Comparison of ENCODE assay signal across 11 cellular contexts in genomic region chr5:172905771-172906170, GRCh38. TPM values are rescaled to one million over a fixed set of nuclear protein-coding genes. Genes with fewer than 3 reads are reported as not detected.
DNase-seq lines count a peak whose midpoint lies in the region; ATAC-seq, FAIRE-seq and TF ChIP-seq lines count a peak whose summit lies in the region.
"Had no signal": no experiment of that assay in that cellular context is flagged by ENCODE, and none has a peak within 500 bp of the region (broad histone marks: within the 10 kb centered on the region; RNA-seq: fewer than 3 reads in every experiment).

No MANE protein-coding gene starts in this region.

- H3K9ac ChIP-seq in H1 (replicated peaks in 1 of 4; ENCODE audit: extremely low read depth in 1 of 4, low read depth in 3 of 4, low read length in 3 of 4): no peak overlapping the region
- peak overlapping the region; percentile 62 for H3K9ac ChIP-seq in muscle layer of colon (ENCODE audit: low read length)

- H3K27ac ChIP-seq in Panc1 (ENCODE audit: low read length): peak overlapping the region; percentile 75
- no peak overlapping the region for H3K27ac ChIP-seq in H1 (ENCODE audit: low read depth, low read length)
- peak overlapping the region; percentile 94 for H3K27ac ChIP-seq in muscle layer of colon (ENCODE audit: low read depth, low read length)
- H3K27ac ChIP-seq in tibial nerve: peak overlapping the region; percentile 79 to 90 (median 84)

- no peak overlapping the region for H3K18ac ChIP-seq in H1 (ENCODE audit: extremely low read depth, low read length)

- H2AK5ac ChIP-seq in H1 (ENCODE audit: low read depth, low read length): no peak overlapping the region; the same call in 1 of the 2 replicates

- H4K5ac ChIP-seq in H1 (ENCODE audit: insufficient read length, low read depth, low read length): no peak overlapping the region

- H3K27me3 ChIP-seq in Panc1 (ENCODE audit: control insufficient read depth, insufficient read depth, low read length) (no peaks in the 10 kb centered on the region), H1 (replicated peaks in 1 of 4; ENCODE audit: control insufficient read depth in 3 of 4, extremely low read depth in 1 of 4, insufficient read depth in 3 of 4, low read length in 3 of 4) (no peaks in the 10 kb centered on the region), muscle layer of colon (ENCODE audit: control insufficient read depth in 1 of 2, insufficient read depth in 2 of 2, low read length in 2 of 2) (no peaks in the 10 kb centered on the region), tibial nerve (no peaks in the 10 kb centered on the region)

- peaks cover 6 to 21% of the 10 kb centered on the region in 2 experiments for H4K20me1 ChIP-seq in H1 (replicated peaks in 1 of 2; ENCODE audit: control insufficient read depth in 1 of 2, insufficient read depth in 2 of 2, low read length in 2 of 2)

- CTCF ChIA-PET in Panc1 (lab: Charles Lee) (interaction anchor here (0.6 kb wide), 1 partner anchor 118 kb away, joined by 4 read pairs; no protein-coding TSS in a partner anchor), H1 (lab: Charles Lee; ENCODE audit: partially characterized antibody) (interaction anchor here (0.6 to 3.7 kb wide), 18 partner anchors 10 to 199 kb away, joined by 3 to 31 read pairs (median 4); partner anchors contain the start of gene DUSP1)

- ATAC-seq in Panc1: no peak
- ATAC-seq in HG02970 (IDR thresholded peaks at IDR 0.05; ENCODE audit: low FRiP score, unreplicated experiment): no peak
- no peak for ATAC-seq in left colon

- BruUV-seq in Panc1 (replicated peaks; lab: Mats Ljungman, UMichigan): no TSS peak

- H2AFZ ChIP-seq in H1 (ENCODE audit: low read length): no peak overlapping the region

- H3K4me2 ChIP-seq in H1 (ENCODE audit: insufficient read depth in 1 of 2, low read depth in 2 of 2, low read length in 2 of 2): no peak overlapping the region

- H3K4me3 ChIP-seq in Panc1 (ENCODE audit: low read depth in 2 of 2, low read length in 2 of 2) (no peak overlapping the region), H1 (ENCODE audit: extremely low read depth in 1 of 4, insufficient read depth in 2 of 4, low read depth in 3 of 4, low read length in 4 of 4) (no peak overlapping the region), muscle layer of colon (ENCODE audit: low read depth in 1 of 2, low read length in 2 of 2) (no peak overlapping the region), tibial nerve (no peak overlapping the region)

- no peak for FAIRE-seq in H1 (lab: Jason Lieb, UNC)

- 81% methylated on average over 3 of the region's 3 CpGs; no CpG with 5 or more reads in 1 of the 2 experiments for WGBS in H1 (ENCODE audit: extremely low coverage in 1 of 2, insufficient coverage in 1 of 2, insufficient read length in 1 of 2, insufficient replicate concordance in 2 of 2, low coverage in 1 of 2, low lambda C conversion rate in 2 of 2, missing lambda C conversion rate in 1 of 2), 2 experiments
- WGBS in tibial nerve, 2 donors: 47 to 59% methylated on average over 3 of the region's 3 CpGs

- no peak overlapping the region for H2BK20ac ChIP-seq in H1 (ENCODE audit: low read length)

- H3K23ac ChIP-seq in H1 (ENCODE audit: insufficient read length): no peak overlapping the region

- H3K79me2 ChIP-seq in H1 (ENCODE audit: control insufficient read depth in 1 of 2, insufficient read depth in 2 of 2, low read length in 2 of 2): no peaks in the 10 kb centered on the region

- TF ChIP-seq RAD21 in H1 (IDR thresholded peaks at IDR 0.05 in 1 of 2, conservative IDR thresholded peaks at IDR 0.05 in 1 of 2; ENCODE audit: low read depth in 2 of 2, low read length in 2 of 2): no peak

- H2BK15ac ChIP-seq in H1 (ENCODE audit: low read length): no peak overlapping the region; the same call in 1 of the 2 replicates

- no peak overlapping the region for H4K8ac ChIP-seq in H1 (ENCODE audit: extremely low read depth, insufficient read depth, low read length)

- H3K36me3 ChIP-seq in Panc1 (ENCODE audit: control insufficient read depth, insufficient read depth, low read length): no peaks in the 10 kb centered on the region; the same call in 1 of the 2 replicates
- H3K36me3 ChIP-seq in H1 (ENCODE audit: control insufficient read depth in 2 of 4, insufficient read depth in 4 of 4, low read length in 3 of 4): peaks cover 2 to 8% (median 4%) of the 10 kb centered on the region in 4 experiments; a peak in 6 of 8 replicates
- peaks cover 7% of the 10 kb centered on the region for H3K36me3 ChIP-seq in muscle layer of colon (ENCODE audit: insufficient read depth, low read length)
- H3K36me3 ChIP-seq in tibial nerve: peaks cover 0 to 16% (median 0%) of the 10 kb centered on the region in 3 donors

- TF ChIP-seq POLR2A in H1 (IDR thresholded peaks at IDR 0.05; ENCODE audit: control extremely low read depth in 1 of 2, low read depth in 2 of 2, low read length in 2 of 2): no peak
- TF ChIP-seq POLR2A in tibial nerve (IDR thresholded peaks at IDR 0.05): no peak

- no peaks in the 10 kb centered on the region for H3K79me1 ChIP-seq in H1 (ENCODE audit: low read depth, low read length)

- POLR2A ChIA-PET in Panc1 (lab: Charles Lee) (no interaction called here), H1 (lab: Charles Lee; ENCODE audit: partially characterized antibody) (interaction anchor here (1.0 to 1.8 kb wide), 2 partner anchors 11 to 135 kb away, joined by 5 to 6 read pairs; partner anchors contain the start of gene DUSP1)

- H3K14ac ChIP-seq in H1 (ENCODE audit: insufficient read length): no peak overlapping the region

- H2BK5ac ChIP-seq in H1 (ENCODE audit: low read depth, low read length): peak overlapping the region; percentile 44

- TF ChIP-seq EP300 in H1 (IDR thresholded peaks at IDR 0.05; ENCODE audit: borderline replicate concordance in 1 of 2, low read depth in 2 of 2, low read length in 2 of 2) (no peak), tibial nerve (IDR thresholded peaks at IDR 0.05) (peak in 1 of 2 donors; percentile 4)

- intact Hi-C loops in Panc1 (cut with micrococcal nuclease; ENCODE audit: unreplicated experiment): loop anchor here (10.0 kb wide), 2 partner anchors 131 to 191 kb away; partner anchors contain the start of gene DUSP1
- intact Hi-C loops in left colon (cut with DNase I, micrococcal nuclease): loop anchor here in 1 of 2 donors (10.0 kb wide), 1 partner anchor 51 kb away; no protein-coding TSS in a partner anchor

- no peak overlapping the region for H2BK120ac ChIP-seq in H1 (replicated peaks; ENCODE audit: low read depth, low read length)

- no peak for TF ChIP-seq CTCF in Panc1 (IDR thresholded peaks at IDR 0.05)
- no peak for TF ChIP-seq CTCF in H1 (IDR thresholded peaks at IDR 0.05; ENCODE audit: control extremely low read depth in 1 of 3, insufficient read depth in 1 of 3, low read depth in 1 of 3, low read length in 3 of 3)
- TF ChIP-seq CTCF in tibial nerve (IDR thresholded peaks at IDR 0.05): no peak

- H3K4me1 ChIP-seq in Panc1 (ENCODE audit: control insufficient read depth, insufficient read depth, low read length) (peaks cover 72% of the 10 kb centered on the region), H1 (replicated peaks in 1 of 4; ENCODE audit: control insufficient read depth in 3 of 4, insufficient read depth in 4 of 4, low read length in 3 of 4) (peaks cover 0 to 9% (median 4%) of the 10 kb centered on the region in 4 experiments; a peak in 5 of 7 replicates), muscle layer of colon (ENCODE audit: insufficient read depth, low read length) (peaks cover 70% of the 10 kb centered on the region), tibial nerve (peaks cover 0 to 59% (median 35%) of the 10 kb centered on the region in 4 donors)

- DNase-seq in Panc1 (ENCODE audit: low read depth, low spot score): no peak
- DNase-seq in H1 (ENCODE audit: low read depth in 1 of 2, low spot score in 2 of 2): no peak
- no peak for DNase-seq in tibial nerve (ENCODE audit: low spot score in 2 of 2)
- DNase-seq in mesenteric fat pad (ENCODE audit: low spot score): no peak
- no peak for DNase-seq in HT-29 (ENCODE audit: low spot score)
- no peak for DNase-seq in left colon
- DNase-seq: activated CD8-positive, alpha-beta memory T cell treated with anti-CD3 and anti-CD28 coated beads, Interleukin-2, amount 10 ng/mL, durations not matched to agents 7 days and 5 days; MM.1S; NCI-H526 treated with DMSO at 0.1 percent for 48 hours had no signal

- no peak overlapping the region for H3K56ac ChIP-seq in H1 (replicated peaks; ENCODE audit: insufficient read length, low read depth, low read length)

- in situ Hi-C loops in Panc1 (cut with HindIII; ENCODE audit: low pct_unique_long_range_greater_than_20kb, low sequenced_read_pairs): no loop called here

- no peak overlapping the region for H4K91ac ChIP-seq in H1 (replicated peaks; ENCODE audit: insufficient read length, low read length)

- H2BK12ac ChIP-seq in H1 (ENCODE audit: low read depth, low read length): no peak overlapping the region; the same call in 1 of the 2 replicates

- H3K9me3 ChIP-seq in Panc1 (ENCODE audit: control insufficient read depth, insufficient read depth, low read depth, low read length): no peaks in the 10 kb centered on the region
- no peaks in the 10 kb centered on the region for H3K9me3 ChIP-seq in H1 (ENCODE audit: insufficient read depth in 2 of 2, low read depth in 1 of 2, low read length in 1 of 2)
- no peaks in the 10 kb centered on the region for H3K9me3 ChIP-seq in muscle layer of colon (ENCODE audit: low read length)
- no peaks in the 10 kb centered on the region for H3K9me3 ChIP-seq in tibial nerve

- no peaks in the 10 kb centered on the region for H3K23me2 ChIP-seq in H1 (ENCODE audit: low read depth, low read length)

- H3K4ac ChIP-seq in H1 (replicated peaks; ENCODE audit: insufficient read length, low read depth, low read length): no peak overlapping the region

TF ChIP-seq in H1, 55 proteins besides CTCF, POLR2A, EP300 and RAD21 (continues in another document):
- TF ChIP-seq POLR2AphosphoS5 (IDR thresholded peaks at IDR 0.05; ENCODE audit: low read depth, low read length): no peak
- no peak for TF ChIP-seq MAX (IDR thresholded peaks at IDR 0.05)

RNA-seq across cellular contexts. Expression of gene RPL26L1, which starts 53.5 kb away (rescaled TPM):
- total RNA-seq in Panc1 (2021; ENCODE audit: unreplicated experiment) (49.8 TPM), tibial nerve (10 to 100 TPM in 3 of 4 donors, 1 to 10 TPM in 1; 6.1 to 30.8 (median 25.3) TPM), mesenteric fat pad (28.2 TPM), left colon (10 to 100 TPM; 19.1 to 25.4 TPM)
- 75.2 TPM for polyA plus RNA-seq in Panc1 (2012; ENCODE audit: insufficient read length)
- 53.2 and 58.2 TPM in 2 replicates for total RNA-seq in H1 (2021; fragmentation: NEBNext Ultra II Directional; extraction: Animal tissue kit (Norgen Biotek cat#: 25700))
- polyA plus RNA-seq in H1 (2011; rRNA removed): 42.2 and 80.4 TPM in 2 replicates
- 104 TPM for polyA plus RNA-seq in H1 (2011; cell fraction: cytosol; rRNA removed)
- 38.3 TPM for polyA plus RNA-seq in H1 (2011; cell fraction: nucleus; rRNA removed)
- 79.6 to 90.2 TPM (median 84.6 TPM) in 4 replicates for polyA plus RNA-seq in H1 (2012, experiment 1 of 2)
- 66.3 TPM for polyA plus RNA-seq in H1 (2012, experiment 2 of 2)
- 89.7 TPM for polyA plus RNA-seq in H1 (2013, experiment 1 of 2)
- 91.2 TPM for polyA plus RNA-seq in H1 (2013, experiment 2 of 2)
- 40.4 and 44.9 TPM in 2 replicates for polyA minus RNA-seq in H1 (2011; rRNA and poly(A)+ RNA removed)
- polyA minus RNA-seq in H1 (2011; cell fraction: cytosol; rRNA and poly(A)+ RNA removed): 17.3 TPM
- polyA minus RNA-seq in H1 (2011; cell fraction: nucleus; rRNA and poly(A)+ RNA removed): 20.5 TPM
- 36.6 and 41.9 TPM in 2 replicates for total RNA-seq in HT-29 (2014; rRNA removed; shearing (Covaris generic))
